9 cellular contexts compared by ENCODE assay signal in the genomic region with DNA sequence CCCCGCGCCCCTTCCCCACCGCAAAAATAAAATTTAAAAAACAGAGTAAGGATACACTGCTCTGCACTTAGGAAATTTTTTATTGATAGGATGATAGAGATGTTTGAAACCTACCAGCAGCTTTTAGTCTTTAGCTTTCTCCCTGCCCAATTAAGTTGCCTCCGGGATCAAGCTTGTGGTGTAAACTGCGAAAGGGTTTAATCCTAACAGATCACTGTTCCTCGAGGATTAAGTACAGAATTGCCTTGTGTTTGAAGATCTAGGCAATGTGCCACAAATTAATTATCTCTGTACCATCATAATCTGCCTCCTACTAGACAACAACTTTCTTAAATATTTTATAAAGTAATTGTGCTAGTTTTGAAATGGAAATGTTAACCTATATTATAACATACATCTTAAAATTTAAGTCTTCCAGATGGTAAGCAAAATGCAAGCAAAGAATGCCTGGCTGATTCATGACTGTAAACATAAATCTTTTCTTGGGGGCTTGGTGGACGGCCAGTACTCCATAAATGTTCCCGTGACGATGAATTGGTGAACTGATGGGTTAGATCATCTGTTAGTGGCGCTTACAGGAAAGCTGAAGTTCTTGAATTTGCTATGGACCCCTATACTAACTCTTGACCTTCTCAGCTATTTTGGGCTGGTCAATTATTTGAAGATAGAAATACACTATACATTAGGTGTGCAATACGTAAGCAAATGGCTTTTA. TPM values are rescaled to one million over a fixed set of nuclear protein-coding genes. Genes with fewer than 3 reads are reported as not detected.
A peak's percentile ranks its signal among the peaks of the same experiment; 100 is the strongest.
DNase-seq lines count a peak whose midpoint lies in the region; ATAC-seq lines count a peak whose summit lies in the region.
"Had no signal": no experiment of that assay in that cellular context is flagged by ENCODE, and none has a peak within 500 bp of the region (broad histone marks: within the 10 kb centered on the region; RNA-seq: fewer than 3 reads in every experiment).

No MANE protein-coding gene starts in this region.

- H3K9me3 Mint-ChIP-seq in activated naive CD8-positive, alpha-beta T cell treated with anti-CD3 and anti-CD28 coated beads, Interleukin-2, amount 50 U/mL, for 24 hours, result no peaks in the 10 kb centered on the region

- peak overlapping the region; percentile 73 for H3K4me3 Mint-ChIP-seq in activated naive CD8-positive, alpha-beta T cell treated with anti-CD3 and anti-CD28 coated beads, Interleukin-2, amount 50 U/mL, for 24 hours

- H2BK15ac ChIP-seq in mesenchymal stem cell (ENCODE audit: low read depth, poor library complexity, severe bottlenecking), result no peak overlapping the region

- H3K27me3 Mint-ChIP-seq in activated naive CD8-positive, alpha-beta T cell treated with anti-CD3 and anti-CD28 coated beads, Interleukin-2, amount 50 U/mL, for 24 hours, result peaks cover 29% of the 10 kb centered on the region

- DNase-seq in H7, result no peak
- no peak for DNase-seq in activated naive CD8-positive, alpha-beta T cell treated with anti-CD3 and anti-CD28 coated beads, Interleukin-2, amount 50 U/mL, for 24 hours
- peak; percentile 39 for DNase-seq in mesenchymal stem cell
- no peak for DNase-seq in amniotic stem cell (lab: John Stamatoyannopoulos, UW)
- no peak for DNase-seq in GM19238 (ENCODE audit: insufficient read length, low spot score)
- no peak for DNase-seq in activated effector memory CD4-positive, alpha-beta T cell treated with Interleukin-2 at 50 U/mL for 16 hours

- no peak overlapping the region for H2BK5ac ChIP-seq in mesenchymal stem cell (ENCODE audit: low read depth, low read length, poor library complexity, severe bottlenecking)

- H4K8ac ChIP-seq in mesenchymal stem cell (ENCODE audit: low read length), result no peak overlapping the region

- no peak overlapping the region for H2BK120ac ChIP-seq in mesenchymal stem cell (ENCODE audit: low read depth, low read length)

- H3K4me3 ChIP-seq in ACC112 (ENCODE audit: low read depth, low read length), result peak overlapping the region; percentile 77
- H3K4me3 ChIP-seq in H7 (ENCODE audit: insufficient read depth, low read depth, low read length), result peak overlapping the region; percentile 46; the same call in 1 of the 2 replicates
- peak overlapping the region in 1 of 2 experiments; percentile 86 for H3K4me3 ChIP-seq in mesenchymal stem cell (ENCODE audit: insufficient read depth in 1 of 2, low read depth in 1 of 2, low read length in 2 of 2)

- no peak overlapping the region for H3K14ac ChIP-seq in mesenchymal stem cell (ENCODE audit: low read length in 2 of 2)

- peak overlapping the region; percentile 52 for H3K9ac ChIP-seq in mesenchymal stem cell (ENCODE audit: low read length)

- no peak overlapping the region for H3K27ac ChIP-seq in ACC112 (ENCODE audit: low read depth, low read length)
- H3K27ac ChIP-seq in mesenchymal stem cell (ENCODE audit: low read length, poor library complexity, severe bottlenecking), result no peak overlapping the region
- H3K27ac ChIP-seq: breast epithelium had no signal

- no peaks in the 10 kb centered on the region for H3K36me3 Mint-ChIP-seq in activated naive CD8-positive, alpha-beta T cell treated with anti-CD3 and anti-CD28 coated beads, Interleukin-2, amount 50 U/mL, for 24 hours (ENCODE audit: low read depth)

- no peaks in the 10 kb centered on the region for H3K36me3 ChIP-seq in ACC112 (ENCODE audit: insufficient read depth, low read length)
- H3K36me3 ChIP-seq in H7 (replicated peaks; ENCODE audit: control insufficient read depth, insufficient read depth, low read length), result no peaks in the 10 kb centered on the region
- no peaks in the 10 kb centered on the region for H3K36me3 ChIP-seq in mesenchymal stem cell (ENCODE audit: control insufficient read depth in 1 of 2, insufficient read depth in 2 of 2, low read depth in 1 of 2, low read length in 2 of 2)
- H3K36me3 ChIP-seq: breast epithelium had no signal

- H3K4me1 Mint-ChIP-seq in activated naive CD8-positive, alpha-beta T cell treated with anti-CD3 and anti-CD28 coated beads, Interleukin-2, amount 50 U/mL, for 24 hours, result peaks cover 14% of the 10 kb centered on the region

- peaks cover 4% of the 10 kb centered on the region for H3K4me1 ChIP-seq in ACC112 (ENCODE audit: control insufficient read depth, insufficient read depth, low read length, unreplicated experiment)
- no peaks in the 10 kb centered on the region for H3K4me1 ChIP-seq in mesenchymal stem cell (ENCODE audit: control insufficient read depth, insufficient read depth, low read depth, low read length)
- H3K4me1 ChIP-seq: breast epithelium had no signal

- H3K4ac ChIP-seq in mesenchymal stem cell (ENCODE audit: low read depth in 1 of 2, low read length in 2 of 2), result no peak overlapping the region

- H3K9me3 ChIP-seq in mesenchymal stem cell (ENCODE audit: control insufficient read depth, low read length), result no peaks in the 10 kb centered on the region
- H3K9me3 ChIP-seq: breast epithelium had no signal

- H3K79me2 ChIP-seq in ACC112 (ENCODE audit: control insufficient read depth, insufficient read depth, low read length, unreplicated experiment), result no peaks in the 10 kb centered on the region

- no peak overlapping the region for H3K23ac ChIP-seq in mesenchymal stem cell (ENCODE audit: low read length in 2 of 2)

- no peak overlapping the region for H4K91ac ChIP-seq in mesenchymal stem cell (ENCODE audit: low read length)

- no peak overlapping the region for H3K18ac ChIP-seq in mesenchymal stem cell (ENCODE audit: low read depth in 1 of 2, low read length in 2 of 2)

- H3K4me2 ChIP-seq in mesenchymal stem cell (ENCODE audit: low read length, poor library complexity, severe bottlenecking), result peak overlapping the region; percentile 78

- 28% methylated on average over 4 of the region's 11 CpGs for WGBS in mesenchymal stem cell

- H3K27ac Mint-ChIP-seq in activated naive CD8-positive, alpha-beta T cell treated with anti-CD3 and anti-CD28 coated beads, Interleukin-2, amount 50 U/mL, for 24 hours, result no peak overlapping the region

- no peak for ATAC-seq in activated naive CD8-positive, alpha-beta T cell treated with anti-CD3 and anti-CD28 coated beads, Interleukin-2, amount 50 U/mL, for 24 hours
- no peak for ATAC-seq in HG02885 (IDR thresholded peaks at IDR 0.05; ENCODE audit: poor library complexity, unreplicated experiment)

- no peaks in the 10 kb centered on the region for H3K79me1 ChIP-seq in mesenchymal stem cell (replicated peaks; ENCODE audit: low read length, poor library complexity, severe bottlenecking)

- no peak overlapping the region for H2AK5ac ChIP-seq in mesenchymal stem cell (ENCODE audit: low read length, severe bottlenecking)

- H2BK12ac ChIP-seq in mesenchymal stem cell (ENCODE audit: low read length in 2 of 2), result no peak overlapping the region

- H3K27me3 ChIP-seq in ACC112 (ENCODE audit: insufficient read depth, low read length) (peaks cover 8% of the 10 kb centered on the region; the same call in 1 of the 2 replicates), H7 (ENCODE audit: control insufficient read depth, insufficient read depth, low read length) (peaks cover 14% of the 10 kb centered on the region), mesenchymal stem cell (ENCODE audit: control insufficient read depth in 1 of 2, insufficient read depth in 1 of 2, low read length in 2 of 2) (peaks cover 0 to 5% of the 10 kb centered on the region in 2 experiments)

- H2AFZ ChIP-seq in ACC112 (ENCODE audit: low read length, unreplicated experiment), result peak overlapping the region; percentile 33
- no peak overlapping the region for H2AFZ ChIP-seq in mesenchymal stem cell (ENCODE audit: low read depth, low read length)

RNA-seq across cellular contexts. Expression of a gene that starts 58.0 kb away (rescaled TPM):
- 3.9 and 4.0 TPM in 2 replicates for total RNA-seq in H7 (2014; rRNA removed; shearing (Covaris generic))
- polyA plus RNA-seq in mesenchymal stem cell (2013, experiment 1 of 2), result 22.2 TPM
- polyA plus RNA-seq in mesenchymal stem cell (2013, experiment 2 of 2), result 22.1 TPM
